Comparison of ENCODE assay signal across 9 cellular contexts in genomic region chr17:80498242-80498919, GRCh38. TPM values are rescaled to one million over a fixed set of nuclear protein-coding genes. Genes with fewer than 3 reads are reported as not detected.
DNase-seq lines count a peak whose midpoint lies in the region; ATAC-seq and TF ChIP-seq lines count a peak whose summit lies in the region.
"Had no signal": no experiment of that assay in that cellular context is flagged by ENCODE, and none has a peak within 500 bp of the region (broad histone marks: within the 10 kb centered on the region; RNA-seq: fewer than 3 reads in every experiment).

No MANE protein-coding gene starts in this region.

- BruUV-seq in IMR-90 (replicated peaks; lab: Mats Ljungman, UMichigan) = no TSS peak

- H4K91ac ChIP-seq in IMR-90 (ENCODE audit: insufficient read depth, low read depth, low read length) = no peak overlapping the region; the same call in 1 of the 2 replicates

- H3K79me1 ChIP-seq in IMR-90 (ENCODE audit: low read depth in 1 of 2, low read length in 2 of 2) = no peaks in the 10 kb centered on the region

- peak overlapping the region; percentile 45; the same call in 1 of the 2 replicates for H3K14ac ChIP-seq in IMR-90 (replicated peaks; ENCODE audit: low read depth, low read length)

- peak overlapping the region; percentile 56 for H2AK9ac ChIP-seq in IMR-90 (replicated peaks; ENCODE audit: low read depth, low read length, poor library complexity)

- no peak for TF ChIP-seq RAD21 in IMR-90 (IDR thresholded peaks at IDR 0.05; ENCODE audit: low read length)

- H2BK5ac ChIP-seq in IMR-90 (ENCODE audit: low read depth, low read length, poor library complexity, severe bottlenecking) = no peak overlapping the region

- H3K56ac ChIP-seq in IMR-90 (ENCODE audit: extremely low read depth, insufficient read depth, low read length) = no peak overlapping the region

- H3K9me3 ChIP-seq in IMR-90 (ENCODE audit: control insufficient read depth, insufficient read depth, low read length) = no peaks in the 10 kb centered on the region
- H3K9me3 ChIP-seq in body of pancreas = no peaks in the 10 kb centered on the region
- H3K9me3 ChIP-seq in testis = no peaks in the 10 kb centered on the region
- H3K9me3 ChIP-seq in HAP-1 = no peaks in the 10 kb centered on the region
- H3K9me3 ChIP-seq in MG63 = no peaks in the 10 kb centered on the region

- CTCF ChIA-PET in IMR-90 (lab: Yijun Ruan, JAX) = no interaction called here

- dilution Hi-C loops in IMR-90 (cut with HindIII; ENCODE audit: low sequenced_read_pairs, unreplicated experiment) = no loop called here

- H3K4me3 Mint-ChIP-seq in HFFc6 = no peak overlapping the region

- H3K27me3 Mint-ChIP-seq in HFFc6 (ENCODE audit: insufficient read depth) = peaks cover 17% of the 10 kb centered on the region

- POLR2A ChIA-PET in IMR-90 (lab: Charles Lee; ENCODE audit: unreplicated experiment) = no interaction called here

- no peak overlapping the region for H3K4me2 ChIP-seq in IMR-90 (ENCODE audit: low read depth, low read length)

- intact Hi-C loops in IMR-90 (cut with micrococcal nuclease) (no loop called here), body of pancreas (cut with DNase I) (no loop called here), testis (cut with DNase I; ENCODE audit: low total_unique reads) (no loop called here)

- H3K4me1 Mint-ChIP-seq in HFFc6 (ENCODE audit: low read depth) = peaks cover 12% of the 10 kb centered on the region

- peaks cover 5% of the 10 kb centered on the region; the same call in 1 of the 2 replicates for H3K9me3 Mint-ChIP-seq in HFFc6

- in situ Hi-C loops in IMR-90 (cut with MboI; ENCODE audit: low sequenced_read_pairs) = no loop called here
- in situ Hi-C loops in HAP-1 (cut with MboI; ENCODE audit: low sequenced_read_pairs) = no loop called here

- no peaks in the 10 kb centered on the region for H3K36me3 Mint-ChIP-seq in HFFc6 (ENCODE audit: low read depth)
- H3K36me3 Mint-ChIP-seq: activated naive CD4-positive, alpha-beta T cell treated with anti-CD3 and anti-CD28 coated beads, Interleukin-2, amount 50 U/mL, for 72 hours had no signal

- H2BK15ac ChIP-seq in IMR-90 (ENCODE audit: low read depth, low read length) = no peak overlapping the region; the same call in 2 of the 3 replicates

- peak overlapping the region; percentile 85 for H2AFZ ChIP-seq in IMR-90 (replicated peaks; ENCODE audit: low read length, poor library complexity)

- H3K27me3 ChIP-seq in IMR-90 (ENCODE audit: control insufficient read depth, insufficient read depth, low read length) (peaks cover 5% of the 10 kb centered on the region; the same call in 1 of the 2 replicates), body of pancreas (no peaks in the 10 kb centered on the region), testis (no peaks in the 10 kb centered on the region), HAP-1 (ENCODE audit: low read depth) (no peaks in the 10 kb centered on the region), MG63 (0 out of 2 replicates have a peak, but pooled peaks cover 2% of the 10 kb centered on the region)

- peaks cover 13% of the 10 kb centered on the region for H3K4me1 ChIP-seq in IMR-90 (ENCODE audit: control insufficient read depth, insufficient read depth, low read length)
- no peaks in the 10 kb centered on the region for H3K4me1 ChIP-seq in body of pancreas
- peaks cover 37% of the 10 kb centered on the region for H3K4me1 ChIP-seq in testis
- no peaks in the 10 kb centered on the region for H3K4me1 ChIP-seq in HAP-1

- no peak overlapping the region for H3K23ac ChIP-seq in IMR-90 (ENCODE audit: low read depth, low read length)

- DNase-seq in IMR-90 = peak; percentile 47
- peak in 3 of 4 donors; percentile 36 to 40 (median 38) for DNase-seq in body of pancreas
- DNase-seq in kidney glomerular epithelial cell (lab: John Stamatoyannopoulos, UW) = peak; percentile 17
- peak; percentile 89 for DNase-seq in testis
- no peak for DNase-seq in HAP-1 (ENCODE audit: low spot score in 2 of 2)
- no peak for DNase-seq in HFFc6
- DNase-seq in MG63 = no peak
- DNase-seq: KG1 had no signal

- H3K27ac Mint-ChIP-seq in HFFc6 = no peak overlapping the region

- ATAC-seq in IMR-90 (ENCODE audit: low read depth) = no peak
- ATAC-seq in body of pancreas = peak; percentile 36

- no peak for TF ChIP-seq POLR2A in IMR-90 (IDR thresholded peaks at IDR 0.05; ENCODE audit: low read depth, low read length)
- no peak for TF ChIP-seq POLR2A in body of pancreas (IDR thresholded peaks at IDR 0.05)
- TF ChIP-seq POLR2A in testis (IDR thresholded peaks at IDR 0.05) = no peak

- peak overlapping the region; percentile 70; the same call in 1 of the 2 replicates for H3K4ac ChIP-seq in IMR-90 (ENCODE audit: low read depth, low read length)

- H4K8ac ChIP-seq in IMR-90 (ENCODE audit: low read depth in 2 of 2, low read length in 2 of 2) = peak overlapping the region; percentile 38 to 61; a peak in 3 of 4 replicates

- no peaks in the 10 kb centered on the region for H3K36me3 ChIP-seq in IMR-90 (ENCODE audit: control insufficient read depth, insufficient read depth, low read length)
- no peaks in the 10 kb centered on the region for H3K36me3 ChIP-seq in body of pancreas (replicated peaks in 1 of 2; ENCODE audit: insufficient read depth in 1 of 2, low read depth in 2 of 2)
- no peaks in the 10 kb centered on the region for H3K36me3 ChIP-seq in testis (ENCODE audit: low read depth, missing control alignments)
- no peaks in the 10 kb centered on the region for H3K36me3 ChIP-seq in HAP-1 (replicated peaks)
- no peaks in the 10 kb centered on the region for H3K36me3 ChIP-seq in MG63

- H2BK20ac ChIP-seq in IMR-90 (ENCODE audit: low read depth, low read length) = no peak overlapping the region

- no peak overlapping the region for H3K9ac ChIP-seq in IMR-90 (ENCODE audit: low read depth, low read length)

- H4K20me1 ChIP-seq in IMR-90 (ENCODE audit: insufficient read depth, low read length) = no peaks in the 10 kb centered on the region

- no peak overlapping the region for H3K18ac ChIP-seq in IMR-90 (ENCODE audit: low read depth, low read length)

- H3K27ac ChIP-seq in IMR-90 (ENCODE audit: insufficient read depth, low read length) = no peak overlapping the region
- no peak overlapping the region for H3K27ac ChIP-seq in body of pancreas
- peak overlapping the region in 1 of 2 donors; percentile 41 for H3K27ac ChIP-seq in testis

- H3K4me3 ChIP-seq in IMR-90 (ENCODE audit: insufficient read depth, low read depth, low read length) (no peak overlapping the region), body of pancreas (no peak overlapping the region), testis (no peak overlapping the region), HAP-1 (no peak overlapping the region), MG63 (no peak overlapping the region)

- no peak overlapping the region for H4K5ac ChIP-seq in IMR-90 (ENCODE audit: low read depth, low read length)

- WGBS in IMR-90 (ENCODE audit: extremely low coverage in 2 of 2, insufficient read length in 1 of 2), 2 experiments = 70% methylated on average over 9 of the region's 30 CpGs; no CpG with 5 or more reads in 1 of the 2 experiments
- WGBS in body of pancreas, 2 donors = 51 to 66% methylated on average over 7 to 29 of the region's 30 CpGs
- 52 to 63% methylated on average over 29 to 30 of the region's 30 CpGs for WGBS in testis, 2 donors

- no peak for TF ChIP-seq CTCF in IMR-90 (conservative IDR thresholded peaks at IDR 0.05; ENCODE audit: low read depth, low read length)
- TF ChIP-seq CTCF in body of pancreas (IDR thresholded peaks at IDR 0.05) = no peak
- no peak for TF ChIP-seq CTCF in testis (IDR thresholded peaks at IDR 0.05)
- no peak for TF ChIP-seq CTCF in HFFc6 (IDR thresholded peaks at IDR 0.05)

- H3K9me1 ChIP-seq in IMR-90 (ENCODE audit: insufficient read depth, low read length) = no peaks in the 10 kb centered on the region

- 0 out of 2 replicates have a peak overlapping the region, but pooled peaks have one; percentile 75 for H2AK5ac ChIP-seq in IMR-90 (ENCODE audit: low read depth, low read length)

- peak overlapping the region; percentile 19; the same call in 1 of the 2 replicates for H2BK120ac ChIP-seq in IMR-90 (ENCODE audit: low read depth, low read length)

TF ChIP-seq in IMR-90, 13 proteins besides CTCF, POLR2A, EP300 and RAD21 (continues in another document):
- TF ChIP-seq MAFK (IDR thresholded peaks at IDR 0.05; ENCODE audit: low read depth, low read length) = no peak
- TF ChIP-seq ELK1 (IDR thresholded peaks at IDR 0.05; ENCODE audit: borderline replicate concordance, low read depth, low read length) = no peak
- no peak for TF ChIP-seq MAZ (IDR thresholded peaks at IDR 0.05; ENCODE audit: borderline replicate concordance, low read depth, low read length)
- no peak for TF ChIP-seq RFX5 (IDR thresholded peaks at IDR 0.05; ENCODE audit: low read depth, low read length)

RNA-seq across cellular contexts. Expression of gene NPTX1, which starts 22.0 kb away (rescaled TPM):
- total RNA-seq in IMR-90 (2012; rRNA removed) (20.8 and 23.3 TPM in 2 replicates), body of pancreas (under 1 TPM in 1 of 2 donors, not detected in 1; 0.26 TPM), testis (1 to 10 TPM; 1.7 to 3.8 TPM)
- polyA plus RNA-seq in IMR-90 (2012; rRNA removed) (39.5 and 47.0 TPM in 2 replicates), testis (ENCODE audit: insufficient read depth, low read depth, low replicate concordance) (3.7 TPM)
- 40.9 and 41.7 TPM in 2 replicates for polyA plus RNA-seq in IMR-90 (2012; cell fraction: cytosol; rRNA removed)
- polyA plus RNA-seq in IMR-90 (2012; cell fraction: nucleus; rRNA removed; ENCODE audit: low replicate concordance) = 52.2 and 63.8 TPM in 2 replicates
- total RNA-seq in HFFc6 (2021; fragmentation: NEBNext Ultra II Directional; extraction: Animal tissue kit (Norgen Biotek cat#: 25700)) = 1 to 10 TPM in 4 of 6 experiments, under 1 TPM in 2; 0.26 to 2.9 (median 2.6) TPM
- 0.91 TPM in 1 of 2 replicates, not detected in the other for total RNA-seq in MG63 (2014; rRNA removed; shearing (Covaris generic); ENCODE audit: low replicate concordance)

RNA-seq across cellular contexts. Expression of gene RPTOR, which starts 46.3 kb away (rescaled TPM):
- total RNA-seq in IMR-90 (2012; rRNA removed) (10.8 and 11.1 TPM in 2 replicates), body of pancreas (10 to 100 TPM; 22.3 to 34.3 TPM), testis (10 to 100 TPM; 56.6 to 68.3 TPM)
- polyA plus RNA-seq in IMR-90 (2012; rRNA removed) (14.7 and 15.8 TPM in 2 replicates), testis (ENCODE audit: insufficient read depth, low read depth, low replicate concordance) (21.8 TPM)
- 12.8 and 14.6 TPM in 2 replicates for polyA plus RNA-seq in IMR-90 (2012; cell fraction: cytosol; rRNA removed)
- 12.4 and 24.1 TPM in 2 replicates for polyA plus RNA-seq in IMR-90 (2012; cell fraction: nucleus; rRNA removed; ENCODE audit: low replicate concordance)
- 10 to 100 TPM; 34.4 to 39.2 (median 35.5) TPM for total RNA-seq in HFFc6 (2021; fragmentation: NEBNext Ultra II Directional; extraction: Animal tissue kit (Norgen Biotek cat#: 25700))
- 20.3 and 30.6 TPM in 2 replicates for total RNA-seq in MG63 (2014; rRNA removed; shearing (Covaris generic); ENCODE audit: low replicate concordance)

Comparison
In these comparisons a context has a peak if more than half of its experiments do, and no peak if none do; other contexts are left out.
1. DNase-seq: peak in IMR-90 (single experiment), body of pancreas (3 of 4), kidney glomerular epithelial cell (single experiment) and testis (single experiment); none in HAP-1 (0 of 2), HFFc6 (single experiment) and MG63 (single experiment).